Comparison of ENCODE assay signal across 16 cellular contexts in genomic region chr17:37294888-37295287, GRCh38.
"Had no signal": no experiment of that assay in that cellular context is flagged by ENCODE, and none has a peak within 500 bp of the region (broad histone marks: within the 10 kb centered on the region; RNA-seq: fewer than 3 reads in every experiment).

No MANE protein-coding gene starts in this region.

- DNase-seq: activated CD4-positive, alpha-beta T cell treated with anti-CD3 and anti-CD28 coated beads, Interleukin-2, amount 50 U/mL, for 4 hours; activated effector memory CD4-positive, alpha-beta T cell treated with anti-CD3 and anti-CD28 coated beads, Interleukin-2, amount 50 U/mL, for 16 hours; activated T-cell treated with anti-CD3 and anti-CD28 coated beads, Interleukin-2, amount 50 U/mL, for 24 hours; effector CD4-positive, alpha-beta T cell; kidney; left ventricle myocardium inferior; mesenchymal stem cell; T-helper 17 cell; tibial artery; uterus had no signal

- H3K27me3 ChIP-seq: ascending aorta, gastroesophageal sphincter, right atrium auricular region, tibial artery, uterus had no signal

- H3K4me3 ChIP-seq: ascending aorta, gastroesophageal sphincter, left ventricle myocardium inferior, right atrium auricular region, skin epidermis, tibial artery, uterus had no signal

- H3K36me3 Mint-ChIP-seq: stimulated activated effector memory CD8-positive, alpha-beta T cell treated with anti-CD3 and anti-CD28 coated beads, Interleukin-12 subunit alpha, Interleukin-12 subunit beta, amount 100 ng/mL, for 72 hours had no signal

- ATAC-seq: gastroesophageal sphincter; stimulated activated effector memory CD8-positive, alpha-beta T cell treated with anti-CD3 and anti-CD28 coated beads, Interleukin-12 subunit alpha, Interleukin-12 subunit beta, amount 100 ng/mL, for 72 hours; T-helper 17 cell had no signal

- H3K27ac Mint-ChIP-seq: activated T-cell treated with anti-CD3 and anti-CD28 coated beads, Interleukin-2, amount 50 U/mL, for 24 hours; stimulated activated effector memory CD8-positive, alpha-beta T cell treated with anti-CD3 and anti-CD28 coated beads, Interleukin-12 subunit alpha, Interleukin-12 subunit beta, amount 100 ng/mL, for 72 hours; T-helper 17 cell had no signal

- H3K36me3 ChIP-seq: ascending aorta, gastroesophageal sphincter, left ventricle myocardium inferior, right atrium auricular region, tibial artery, uterus had no signal

- H3K4me1 ChIP-seq: uterus had no signal

- H3K27ac ChIP-seq: ascending aorta, epithelial cell of prostate, gastroesophageal sphincter, left ventricle myocardium inferior, right atrium auricular region, skin epidermis, tibial artery, uterus had no signal

- H3K9me3 ChIP-seq: ascending aorta, gastroesophageal sphincter, left ventricle myocardium inferior, right atrium auricular region, tibial artery, uterus had no signal

- H3K9me3 Mint-ChIP-seq: activated T-cell treated with anti-CD3 and anti-CD28 coated beads, Interleukin-2, amount 50 U/mL, for 24 hours; stimulated activated effector memory CD8-positive, alpha-beta T cell treated with anti-CD3 and anti-CD28 coated beads, Interleukin-12 subunit alpha, Interleukin-12 subunit beta, amount 100 ng/mL, for 72 hours had no signal
